In the genomic region with DNA sequence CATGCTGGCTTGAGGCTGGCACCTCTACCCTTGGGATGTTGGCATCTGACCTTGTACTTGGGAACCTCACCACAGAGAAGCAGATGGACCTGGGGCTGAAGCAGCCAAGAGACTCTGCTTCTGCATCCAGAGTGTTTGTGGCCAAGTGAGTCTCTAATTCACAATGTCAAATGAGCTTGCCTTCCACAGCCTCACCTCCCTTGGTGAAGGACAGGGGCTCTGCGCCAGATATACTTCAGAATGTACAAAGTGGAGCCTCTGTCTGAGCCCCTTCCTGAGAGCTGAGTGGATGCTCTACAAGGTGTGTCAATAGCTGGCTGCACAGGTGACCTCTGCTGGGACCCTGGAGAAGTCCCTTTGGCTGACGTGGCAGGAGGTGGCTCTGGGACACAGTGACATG, we compare ENCODE assay signal across 20 cellular contexts.
"Had no signal": no experiment of that assay in that cellular context is flagged by ENCODE, and none has a peak within 500 bp of the region (broad histone marks: within the 10 kb centered on the region; RNA-seq: fewer than 3 reads in every experiment).

No MANE protein-coding gene starts in this region.

- H3K4me1 ChIP-seq: ascending aorta, esophagus muscularis mucosa, foreskin keratinocyte, right lobe of liver, stomach, tibial artery, upper lobe of right lung had no signal

- H3K27ac ChIP-seq: ascending aorta, cardiac muscle cell, esophagus muscularis mucosa, foreskin keratinocyte, right lobe of liver, stomach, tibial artery, upper lobe of right lung, VCaP had no signal

- H3K4me3 ChIP-seq: ascending aorta, cardiac muscle cell, esophagus muscularis mucosa, mucosa of descending colon, right lobe of liver, stomach, tibial artery, upper lobe of right lung had no signal

- H3K36me3 ChIP-seq: ascending aorta, cardiac muscle cell, esophagus muscularis mucosa, right lobe of liver, stomach, tibial artery, upper lobe of right lung had no signal

- H3K9me3 ChIP-seq: ascending aorta, esophagus muscularis mucosa, mucosa of descending colon, right lobe of liver, stomach, tibial artery, upper lobe of right lung had no signal

- DNase-seq: activated CD4-positive, alpha-beta T cell treated with anti-CD3 and anti-CD28 coated beads for 4 hours; activated CD4-positive, alpha-beta T cell treated with anti-CD3 and anti-CD28 coated beads, Interleukin-2, amount 50 U/mL, for 48 hours; activated CD8-positive, alpha-beta memory T cell treated with anti-CD3 and anti-CD28 coated beads for 24 hours; activated gamma-delta T cell; activated naive CD4-positive, alpha-beta T cell treated with anti-CD3 and anti-CD28 coated beads, Interleukin-2, amount 10 ng/mL, durations not matched to agents 7 days and 5 days; activated naive CD8-positive, alpha-beta T cell treated with anti-CD3 and anti-CD28 coated beads, Interleukin-2, amount 10 ng/mL, durations not matched to agents 7 days and 5 days; foreskin keratinocyte; kidney glomerular epithelial cell; mucosa of descending colon; right lobe of liver; stimulated activated CD4-positive, alpha-beta T cell treated with anti-CD3 and anti-CD28 coated beads, Interleukin-4, amount 100 ng/mL, for 24 hours; stomach; SW 1271; T-helper 9 cell; tibial artery; upper lobe of right lung had no signal

- H3K27me3 ChIP-seq: ascending aorta, cardiac muscle cell, esophagus muscularis mucosa, foreskin keratinocyte, right lobe of liver, tibial artery, upper lobe of right lung had no signal
